8 cellular contexts compared by ENCODE assay signal in genomic region chr15:74995182-74995778, GRCh38. TPM values are rescaled to one million over a fixed set of nuclear protein-coding genes. Genes with fewer than 3 reads are reported as not detected.
DNase-seq lines count a peak whose midpoint lies in the region; ATAC-seq and TF ChIP-seq lines count a peak whose summit lies in the region.

Gene SCAMP5 (plus strand): TSS chr15:74995563. CDS start chr15:75011840, 16,277 bp downstream.

- H3K79me2 ChIP-seq in smooth muscle cell (ENCODE audit: low read depth) = no peaks in the 10 kb centered on the region

- H3K27me3 ChIP-seq in smooth muscle cell (ENCODE audit: low read depth) = peaks cover 26% of the 10 kb centered on the region

- no peak within 1 kb of the TSS for H3K27ac ChIP-seq in smooth muscle cell (ENCODE audit: low read depth)

- 2% methylated on average over 56 of the region's 58 CpGs for WGBS in smooth muscle cell (ENCODE audit: low lambda C conversion rate)

- H2AFZ ChIP-seq in smooth muscle cell (ENCODE audit: low read depth) = peak within 1 kb of the TSS; percentile 75

- peak; percentile 82 for DNase-seq in NCI-H345 treated with DMSO at 0.1 percent for 48 hours (lab: John Stamatoyannopoulos, UW; ENCODE audit: unreplicated experiment)
- peak; percentile 96 for DNase-seq in activated CD4-positive, CD25-positive, alpha-beta regulatory T cell treated with anti-CD3 and anti-CD28 coated beads, Interleukin-2, amount 50 U/mL, for 72 hours
- DNase-seq in cerebellar cortex (ENCODE audit: low spot score) = peak; percentile 97
- peak; percentile 90 for DNase-seq in iris pigment epithelial cell (ENCODE audit: low read depth)
- DNase-seq in smooth muscle cell (lab: John Stamatoyannopoulos, UW; ENCODE audit: unreplicated experiment) = peak; percentile 84

- no peaks in the 10 kb centered on the region for H3K4me1 ChIP-seq in smooth muscle cell (ENCODE audit: low read depth)

- H3K9me3 ChIP-seq in smooth muscle cell (replicated peaks; ENCODE audit: low read depth) = no peaks in the 10 kb centered on the region

- ATAC-seq in HG03175 (IDR thresholded peaks at IDR 0.05; ENCODE audit: unreplicated experiment) = peak; percentile 74
- no peak for ATAC-seq in HG03469 (IDR thresholded peaks at IDR 0.05; ENCODE audit: unreplicated experiment)

- TF ChIP-seq CTCF in GM12875 (IDR thresholded peaks at IDR 0.05; ENCODE audit: borderline replicate concordance, insufficient read depth, low read depth, low read length) (no peak), smooth muscle cell (IDR thresholded peaks at IDR 0.05; ENCODE audit: borderline replicate concordance, insufficient read depth, poor library complexity, severe bottlenecking) (no peak)

- H3K9ac ChIP-seq in smooth muscle cell (ENCODE audit: low read depth) = no peak within 1 kb of the TSS

- no peaks in the 10 kb centered on the region for H3K36me3 ChIP-seq in smooth muscle cell (ENCODE audit: low read depth)

- no peaks in the 10 kb centered on the region for H3F3A ChIP-seq in smooth muscle cell (ENCODE audit: low read depth)

- H3K4me3 ChIP-seq in GM12875 (ENCODE audit: low read depth, low read length) = peak within 1 kb of the TSS; percentile 48
- H3K4me3 ChIP-seq in smooth muscle cell = peak within 1 kb of the TSS; percentile 79

- H3K4me2 ChIP-seq in smooth muscle cell = peak within 1 kb of the TSS; percentile 100

- no peaks in the 10 kb centered on the region for H4K20me1 ChIP-seq in smooth muscle cell (ENCODE audit: low read depth)

RNA-seq across cellular contexts. Expression of gene SCAMP5, which starts in this region (rescaled TPM):
- total RNA-seq in smooth muscle cell = 2.8 and 18.1 TPM in 2 replicates
- polyA plus RNA-seq in smooth muscle cell = 5.5 and 6.6 TPM in 2 replicates
